ENCODE assay signal across 18 cellular contexts in the genomic region with DNA sequence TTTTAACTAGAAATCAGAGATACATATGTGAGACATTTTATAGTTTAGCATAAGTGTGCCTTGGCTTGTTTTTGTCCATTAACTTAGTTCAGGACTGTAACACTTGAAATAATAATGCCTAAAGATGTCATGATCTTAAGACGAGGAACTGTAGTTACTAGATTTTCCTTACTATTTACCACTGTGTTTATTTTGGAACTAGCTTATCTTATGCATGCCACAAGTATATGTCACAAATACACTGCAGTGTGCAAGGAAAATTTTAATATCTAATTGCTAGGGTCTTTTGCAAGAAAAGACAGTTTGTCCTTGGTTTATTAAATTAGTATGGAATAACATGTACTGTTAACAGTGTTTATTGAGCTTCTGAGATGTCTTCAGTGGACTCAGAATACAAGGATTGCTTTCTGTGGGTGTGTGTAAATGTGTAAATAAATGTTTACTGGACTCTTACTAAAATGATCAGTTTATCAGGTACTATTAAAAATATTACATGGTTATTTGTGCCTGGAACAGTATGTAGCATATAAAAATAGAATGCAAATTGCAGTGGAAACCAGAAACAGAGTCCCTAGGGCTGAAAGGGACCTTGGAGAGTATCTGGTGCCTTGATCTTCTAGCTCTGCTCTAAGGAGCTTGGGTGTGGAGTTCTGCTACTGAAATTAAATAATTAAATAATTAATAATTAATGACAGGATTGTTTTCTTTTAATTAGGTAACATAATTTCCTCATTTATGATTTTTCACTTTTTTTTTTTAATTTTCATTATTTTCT. TPM values are rescaled to one million over a fixed set of nuclear protein-coding genes. Genes with fewer than 3 reads are reported as not detected.
DNase-seq lines count a peak whose midpoint lies in the region; ATAC-seq, FAIRE-seq and TF ChIP-seq lines count a peak whose summit lies in the region.
"Had no signal": no experiment of that assay in that cellular context is flagged by ENCODE, and none has a peak within 500 bp of the region (broad histone marks: within the 10 kb centered on the region; RNA-seq: fewer than 3 reads in every experiment).

No MANE protein-coding gene starts in this region.

- FAIRE-seq in kidney (lab: Jason Lieb, UNC) (peak; percentile 13), RCC 7860 (lab: Jason Lieb, UNC) (no peak)

- intact Hi-C loops in heart left ventricle (cut with DNase I) (loop anchor here in 8 of 10 donors (2.0 to 10.0 kb wide), 12 partner anchors 45 to 215 kb away; no protein-coding TSS in a partner anchor), right cardiac atrium (cut with DNase I) (loop anchor here (2.0 to 10.0 kb wide), 6 partner anchors 93 to 215 kb away; no protein-coding TSS in a partner anchor), kidney (cut with DNase I) (loop anchor here (10.0 kb wide), 1 partner anchor 197 kb away; no protein-coding TSS in a partner anchor)

- H3K4me1 ChIP-seq in heart left ventricle (peaks cover 7 to 49% (median 39%) of the 10 kb centered on the region in 12 donors), right cardiac atrium (ENCODE audit: control insufficient read depth, insufficient read depth, low read length) (peaks cover 3% of the 10 kb centered on the region), kidney (ENCODE audit: control insufficient read depth in 1 of 2, insufficient read depth in 1 of 2, low read depth in 1 of 2, low read length in 2 of 2) (peaks cover 9 to 24% of the 10 kb centered on the region in 2 donors)

- H3K36me3 ChIP-seq in heart left ventricle, result no peaks in the 10 kb centered on the region
- no peaks in the 10 kb centered on the region for H3K36me3 ChIP-seq in kidney (ENCODE audit: control insufficient read depth in 1 of 2, insufficient read depth in 2 of 2, low read length in 2 of 2)
- H3K36me3 ChIP-seq: ascending aorta, thyroid gland had no signal

- no peak for TF ChIP-seq POLR2A in heart left ventricle (IDR thresholded peaks at IDR 0.05)

- ATAC-seq in heart left ventricle, result peak in 3 of 4 donors; percentile 33 to 62 (median 51)
- no peak for ATAC-seq in right cardiac atrium
- ATAC-seq: gastroesophageal sphincter had no signal

- in situ Hi-C loops in astrocyte of the spinal cord (cut with HindIII; ENCODE audit: low sequenced_read_pairs), result no loop called here

- 5 to 11% (median 6%) methylated on average over 1 of the region's 1 CpG for WGBS in heart left ventricle, 4 donors
- WGBS in right cardiac atrium, result 15% methylated on average over 1 of the region's 1 CpG

- H3K9me3 ChIP-seq in heart left ventricle (no peaks in the 10 kb centered on the region), right cardiac atrium (ENCODE audit: control insufficient read depth, low read length) (no peaks in the 10 kb centered on the region), kidney (ENCODE audit: control insufficient read depth in 1 of 2, low read length in 2 of 2) (no peaks in the 10 kb centered on the region)
- H3K9me3 ChIP-seq: ascending aorta, gastroesophageal sphincter, thyroid gland had no signal

- DNase-seq in heart left ventricle (no peak), right cardiac atrium (no peak), astrocyte of the spinal cord (ENCODE audit: low read depth, low spot score) (peak; percentile 56), kidney (no peak), superior temporal gyrus (ENCODE audit: extremely low spot score) (peak; percentile 47), pons (ENCODE audit: low spot score) (no peak), Kasumi-1 (lab: John Stamatoyannopoulos, UW) (no peak), RCC 7860 (ENCODE audit: low spot score) (no peak)
- DNase-seq: ACHN; activated B cell treated with CpG ODN at 0.5 μM for 24 hours; effector CD8-positive, alpha-beta T cell; GF-D8; NCI-H2029 treated with DMSO at 0.1 percent for 48 hours; NCI-H526; T-helper 1 cell; thyroid gland had no signal

- TF ChIP-seq CTCF in heart left ventricle (IDR thresholded peaks at IDR 0.05) (no peak), astrocyte of the spinal cord (IDR thresholded peaks at IDR 0.05; ENCODE audit: low read depth, low read length) (no peak), kidney (IDR thresholded peaks at IDR 0.05; ENCODE audit: borderline replicate concordance, extremely low read depth, insufficient read depth) (no peak)

- H3K9ac ChIP-seq in kidney (ENCODE audit: low read length in 2 of 2), result no peak overlapping the region

- H3K4me3 ChIP-seq in heart left ventricle (no peak overlapping the region), right cardiac atrium (ENCODE audit: low read length) (no peak overlapping the region), astrocyte of the spinal cord (ENCODE audit: low read depth, low read length) (no peak overlapping the region), kidney (ENCODE audit: low read length in 2 of 2) (no peak overlapping the region)
- H3K4me3 ChIP-seq: ascending aorta, gastroesophageal sphincter, thyroid gland had no signal

- H3K27ac ChIP-seq in heart left ventricle, result peak overlapping the region; percentile 22 to 75 (median 57)
- no peak overlapping the region for H3K27ac ChIP-seq in right cardiac atrium (ENCODE audit: low read length)
- no peak overlapping the region for H3K27ac ChIP-seq in kidney (ENCODE audit: low read depth in 2 of 2, low read length in 2 of 2)

- H3K27me3 ChIP-seq in heart left ventricle (no peaks in the 10 kb centered on the region), right cardiac atrium (ENCODE audit: control insufficient read depth, insufficient read depth) (no peaks in the 10 kb centered on the region)
- H3K27me3 ChIP-seq: ascending aorta, gastroesophageal sphincter, thyroid gland had no signal

RNA-seq across cellular contexts. Expression of gene FGD4, which starts 58.1 kb away (rescaled TPM):
- 10 to 100 TPM in 8 of 9 donors, 1 to 10 TPM in 1; 7.1 to 36.8 (median 28.5) TPM for total RNA-seq in heart left ventricle
- polyA plus RNA-seq in heart left ventricle, result 1 to 10 TPM; 4.5 to 5.1 TPM
- total RNA-seq in right cardiac atrium, result 10 to 100 TPM; 10.6 to 12.5 (median 11.4) TPM
- polyA plus RNA-seq in right cardiac atrium, result 3.5 TPM
- total RNA-seq in kidney, result 55.5 TPM
- polyA plus RNA-seq in kidney (ENCODE audit: insufficient read depth, low read depth, low replicate concordance), result 4.9 TPM

Comparison
In these comparisons a context has a peak if more than half of its experiments do, and no peak if none do; other contexts are left out.
1. ATAC-seq: peak in heart left ventricle (3 of 4); none in right cardiac atrium (0 of 2).
2. H3K27ac ChIP-seq: peak in heart left ventricle (12 of 12); none in right cardiac atrium (single experiment) and kidney (0 of 2).
3. DNase-seq: peak in astrocyte of the spinal cord (single experiment) and superior temporal gyrus (single experiment); none in heart left ventricle (0 of 5), right cardiac atrium (0 of 3), kidney (single experiment), pons (single experiment), Kasumi-1 (0 of 2) and RCC 7860 (single experiment).